ENCODE assay signal across 11 cellular contexts in the genomic region with DNA sequence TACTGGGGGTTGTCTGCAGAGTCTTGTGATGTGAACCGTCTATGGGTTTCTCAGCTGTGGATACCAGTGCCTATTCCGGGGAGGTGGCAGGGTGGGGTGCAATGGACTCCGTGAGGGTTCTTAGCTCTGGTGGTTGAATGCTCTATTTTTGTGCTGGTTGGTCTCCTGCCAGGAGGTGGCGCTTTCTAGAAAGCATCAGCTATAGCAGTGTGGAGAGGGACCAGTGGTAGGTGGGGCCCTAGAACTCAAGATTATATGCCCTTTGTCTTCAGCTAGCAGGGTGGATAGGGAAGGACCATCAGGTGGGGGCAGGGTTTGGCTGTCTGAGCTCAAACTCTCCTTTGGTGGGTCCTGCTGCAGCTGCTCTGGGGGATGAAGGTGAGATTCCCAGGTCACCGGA.
DNase-seq lines count a peak whose midpoint lies in the region; ATAC-seq and TF ChIP-seq lines count a peak whose summit lies in the region.
"Had no signal": no experiment of that assay in that cellular context is flagged by ENCODE, and none has a peak within 500 bp of the region (broad histone marks: within the 10 kb centered on the region; RNA-seq: fewer than 3 reads in every experiment).

No MANE protein-coding gene starts in this region.

- H3K36me3 Mint-ChIP-seq in endothelial cell (ENCODE audit: low read depth, unreplicated experiment), result no peaks in the 10 kb centered on the region
- H3K36me3 Mint-ChIP-seq: brain had no signal

- peak; percentile 50 for TF ChIP-seq CTCF in endothelial cell (IDR thresholded peaks at IDR 0.05; ENCODE audit: unreplicated experiment)

- H3K27me3 Mint-ChIP-seq in endothelial cell (ENCODE audit: unreplicated experiment), result peaks cover 5% of the 10 kb centered on the region

- H3K4me1 Mint-ChIP-seq in endothelial cell (ENCODE audit: unreplicated experiment), result no peaks in the 10 kb centered on the region
- H3K4me1 Mint-ChIP-seq: brain had no signal

- intact Hi-C loops in Right ventricle myocardium superior (cut with DNase I), result no loop called here

- ATAC-seq in GM21367 (IDR thresholded peaks at IDR 0.05; ENCODE audit: unreplicated experiment) (no peak), Right ventricle myocardium superior (ENCODE audit: poor library complexity) (no peak)

- no peaks in the 10 kb centered on the region for H3K9me3 Mint-ChIP-seq in endothelial cell (ENCODE audit: unreplicated experiment)

- no peak overlapping the region for H3K27ac Mint-ChIP-seq in endothelial cell (ENCODE audit: unreplicated experiment)
- H3K27ac Mint-ChIP-seq: brain had no signal

- in situ Hi-C loops in ACHN (cut with HindIII; ENCODE audit: low pct_ligation_motif_present, low pct_unique_long_range_greater_than_20kb, low sequenced_read_pairs), result no loop called here

- DNase-seq in ACHN (peak; percentile 47), Daoy (ENCODE audit: low read depth) (peak; percentile 29), NCI-H146 (lab: John Stamatoyannopoulos, UW) (peak; percentile 73), endothelial cell (ENCODE audit: low spot score) (peak; percentile 66), HCEC 1CT (no peak), Right ventricle myocardium superior (no peak)
- DNase-seq in NK-92 treated with Interleukin-12 subunit alpha and Interleukin-12 subunit beta, amount 100 ng/mL, for 24 hours (lab: John Stamatoyannopoulos, UW), result no peak
- DNase-seq: MV-4-11, sigmoid colon had no signal

- no peak overlapping the region for H3K4me3 Mint-ChIP-seq in endothelial cell (ENCODE audit: unreplicated experiment)
- H3K4me3 Mint-ChIP-seq: brain had no signal

Comparison
In these comparisons a context has a peak if more than half of its experiments do, and no peak if none do; other contexts are left out.
1. DNase-seq: peak in ACHN (single experiment), Daoy (single experiment), NCI-H146 (single experiment) and endothelial cell (single experiment); none in HCEC 1CT (single experiment), NK-92 treated with Interleukin-12 subunit alpha and Interleukin-12 subunit beta, amount 100 ng/mL, for 24 hours (single experiment) and Right ventricle myocardium superior (single experiment).